8 cellular contexts compared by ENCODE assay signal in genomic region chr20:63740070-63740500, GRCh38. TPM values are rescaled to one million over a fixed set of nuclear protein-coding genes. Genes with fewer than 3 reads are reported as not detected.
A peak's percentile ranks its signal among the peaks of the same experiment; 100 is the strongest.
DNase-seq lines count a peak whose midpoint lies in the region; ATAC-seq, FAIRE-seq and TF ChIP-seq lines count a peak whose summit lies in the region.

No MANE protein-coding gene starts in this region.

- H3K4me3 Mint-ChIP-seq in CD8-positive, alpha-beta T cell: no peak overlapping the region

- intact Hi-C loops in CD8-positive, alpha-beta T cell (cut with DNase I, micrococcal nuclease): no loop called here
- intact Hi-C loops in Panc1 (cut with micrococcal nuclease; ENCODE audit: unreplicated experiment) (no loop called here), GM12878 (cut with micrococcal nuclease; ENCODE audit: unreplicated experiment) (no loop called here)

- H3K4me1 ChIP-seq in CD8-positive, alpha-beta T cell (ENCODE audit: insufficient read depth, low read length): peaks cover 40% of the 10 kb centered on the region
- H3K4me1 ChIP-seq in HAP-1: peaks cover 9% of the 10 kb centered on the region
- H3K4me1 ChIP-seq in Panc1 (ENCODE audit: control insufficient read depth, insufficient read depth, low read length): peaks cover 43% of the 10 kb centered on the region
- peaks cover 33% of the 10 kb centered on the region for H3K4me1 ChIP-seq in GM12878 (ENCODE audit: control insufficient read depth, insufficient read depth, low read length)
- H3K4me1 ChIP-seq in iPS DF 6.9 (ENCODE audit: control insufficient read depth, insufficient read depth, low read length): peaks cover 6% of the 10 kb centered on the region

- H3K4me1 Mint-ChIP-seq in CD8-positive, alpha-beta T cell (ENCODE audit: low read depth): peaks cover 14% of the 10 kb centered on the region

- peak overlapping the region; percentile 90 for H3K4me2 ChIP-seq in GM12878 (ENCODE audit: control insufficient read depth, insufficient read depth)

- TF ChIP-seq RAD21 in GM12878 (IDR thresholded peaks at IDR 0.05; ENCODE audit: insufficient read depth, low read depth, low read length): no peak

- BruUV-seq in Panc1 (replicated peaks; lab: Mats Ljungman, UMichigan): no TSS peak
- BruUV-seq in GM12878 (replicated peaks; lab: Mats Ljungman, UMichigan): no TSS peak

- TF ChIP-seq EP300 in GM12878 (IDR thresholded peaks at IDR 0.05; ENCODE audit: borderline replicate concordance in 1 of 2, control insufficient read depth in 1 of 2, low read depth in 2 of 2, low read length in 2 of 2): no peak

- RAD21 ChIA-PET in GM12878 (lab: Charles Lee; ENCODE audit: unreplicated experiment): interaction anchor here (0.9 to 1.6 kb wide), 3 partner anchors 33 to 203 kb away, joined by 3 to 6 read pairs (median 5); partner anchors contain the start of genes ARFRP1, PTK6 and ZGPAT

- no peaks in the 10 kb centered on the region for H3K9me3 ChIP-seq in CD8-positive, alpha-beta T cell (ENCODE audit: low read length)
- H3K9me3 ChIP-seq in HAP-1 (no peaks in the 10 kb centered on the region), Panc1 (ENCODE audit: control insufficient read depth, insufficient read depth, low read depth, low read length) (no peaks in the 10 kb centered on the region), GM12878 (replicated peaks; ENCODE audit: control insufficient read depth, insufficient read depth, low read length) (no peaks in the 10 kb centered on the region), iPS DF 6.9 (ENCODE audit: control insufficient read depth, insufficient read depth, low read length) (no peaks in the 10 kb centered on the region)

- peaks cover 4% of the 10 kb centered on the region for H3K36me3 ChIP-seq in CD8-positive, alpha-beta T cell (ENCODE audit: insufficient read depth, low read length)
- H3K36me3 ChIP-seq in HAP-1 (replicated peaks) (peaks cover 30% of the 10 kb centered on the region), Panc1 (ENCODE audit: control insufficient read depth, insufficient read depth, low read length) (no peaks in the 10 kb centered on the region; the same call in 1 of the 2 replicates), GM12878 (ENCODE audit: control insufficient read depth in 2 of 2, insufficient read depth in 2 of 2, low read length in 1 of 2) (peaks cover 5 to 12% of the 10 kb centered on the region in 2 experiments; a peak in 3 of 4 replicates), iPS DF 6.9 (ENCODE audit: control insufficient read depth, insufficient read depth, low read length) (peaks cover 2% of the 10 kb centered on the region; the same call in 1 of the 2 replicates)

- TF ChIP-seq POLR2A in GM12878 (IDR thresholded peaks at IDR 0.05; ENCODE audit: low read depth, low read length): no peak; the same call in none of the 2 replicates

- peak overlapping the region; percentile 37; the same call in 1 of the 2 replicates for H2AFZ ChIP-seq in GM12878 (ENCODE audit: control insufficient read depth, low read depth, low read length)

- SMC1A ChIA-PET in GM12878 (lab: Charles Lee; ENCODE audit: uncharacterized antibody, unreplicated experiment): interaction anchor here (0.7 to 1.7 kb wide), 3 partner anchors 21 to 40 kb away, joined by 3 to 6 read pairs (median 5); partner anchors contain the start of genes ARFRP1 and ZGPAT

- POLR2A ChIA-PET in CD8-positive, alpha-beta T cell (lab: Charles Lee): interaction anchor here (1.3 to 2.7 kb wide), 5 partner anchors 9 to 99 kb away, joined by 3 to 25 read pairs (median 6); partner anchors contain the start of genes ARFRP1 and ZGPAT
- POLR2A ChIA-PET in Panc1 (lab: Charles Lee): interaction anchor here (0.5 kb wide), 2 partner anchors 15 to 21 kb away, joined by 3 read pairs; no protein-coding TSS in a partner anchor
- POLR2A ChIA-PET in GM12878 (lab: Charles Lee): no interaction called here

- no peaks in the 10 kb centered on the region for H3K9me3 Mint-ChIP-seq in CD8-positive, alpha-beta T cell

- 2% methylated on average over 17 of the region's 65 CpGs for WGBS in GM12878 (ENCODE audit: insufficient coverage, insufficient replicate concordance, low lambda C conversion rate, missing lambda C conversion rate)
- WGBS in iPS DF 6.9 (ENCODE audit: insufficient coverage, insufficient read length): no CpG with 5 or more reads among the region's 65 CpGs

- DNase-seq in CD8-positive, alpha-beta T cell: peak in 5 of 7 experiments; percentile 44 to 76 (median 51)
- DNase-seq in HAP-1 (ENCODE audit: low spot score in 2 of 2) (peak; percentile 32 to 75), Panc1 (ENCODE audit: low read depth, low spot score) (no peak), GM12878 (ENCODE audit: low read depth, low spot score) (no peak), iPS DF 6.9 (ENCODE audit: low read depth, low spot score) (no peak), dedifferentiated amniotic fluid mesenchymal stem cell (ENCODE audit: extremely low spot score) (no peak), pons (ENCODE audit: low spot score) (no peak)

- H4K20me1 ChIP-seq in GM12878 (ENCODE audit: control insufficient read depth, insufficient read depth): no peaks in the 10 kb centered on the region

- H3K27me3 ChIP-seq in CD8-positive, alpha-beta T cell (ENCODE audit: insufficient read depth, low read length): no peaks in the 10 kb centered on the region
- H3K27me3 ChIP-seq in HAP-1 (ENCODE audit: low read depth) (no peaks in the 10 kb centered on the region), Panc1 (ENCODE audit: control insufficient read depth, insufficient read depth, low read length) (no peaks in the 10 kb centered on the region), GM12878 (replicated peaks in 1 of 2; ENCODE audit: control insufficient read depth in 2 of 2, insufficient read depth in 2 of 2, low read length in 1 of 2) (no peaks in the 10 kb centered on the region), iPS DF 6.9 (ENCODE audit: control insufficient read depth, insufficient read depth, low read length) (no peaks in the 10 kb centered on the region)

- peaks cover 17% of the 10 kb centered on the region for H3K79me2 ChIP-seq in GM12878 (ENCODE audit: control insufficient read depth, insufficient read depth, low read length)

- in situ Hi-C loops in HAP-1 (cut with MboI; ENCODE audit: low sequenced_read_pairs) (no loop called here), Panc1 (cut with HindIII; ENCODE audit: low pct_unique_long_range_greater_than_20kb, low sequenced_read_pairs) (no loop called here), GM12878 (cut with MboI) (no loop called here)

- peak overlapping the region; percentile 68 for H3K4me3 ChIP-seq in CD8-positive, alpha-beta T cell (ENCODE audit: low read depth, low read length)
- H3K4me3 ChIP-seq in HAP-1 (peak overlapping the region; percentile 67), Panc1 (ENCODE audit: low read depth in 2 of 2, low read length in 2 of 2) (peak overlapping the region; percentile 63 to 66), GM12878 (peak overlapping the region; percentile 76), iPS DF 6.9 (ENCODE audit: low read length) (peak overlapping the region; percentile 36; the same call in 1 of the 2 replicates), skin epidermis (peak overlapping the region; percentile 53 to 75 (median 62))

- TF ChIP-seq CTCF in CD8-positive, alpha-beta T cell (IDR thresholded peaks at IDR 0.05): no peak
- TF ChIP-seq CTCF in Panc1 (IDR thresholded peaks at IDR 0.05): no peak
- TF ChIP-seq CTCF in GM12878 (IDR thresholded peaks at IDR 0.05 in 2 of 3, conservative IDR thresholded peaks at IDR 0.05 in 1 of 3; ENCODE audit: control insufficient read depth in 2 of 3, extremely low read depth in 1 of 3, insufficient read depth in 1 of 3, low read depth in 3 of 3, low read length in 3 of 3): no peak

- H3K9ac ChIP-seq in GM12878 (ENCODE audit: control insufficient read depth, insufficient read depth, low read length): peak overlapping the region; percentile 77

- peaks cover 19% of the 10 kb centered on the region for H3K36me3 Mint-ChIP-seq in CD8-positive, alpha-beta T cell

- peak overlapping the region; percentile 48 for H3K27ac ChIP-seq in CD8-positive, alpha-beta T cell (ENCODE audit: low read depth, low read length)
- H3K27ac ChIP-seq in Panc1 (ENCODE audit: low read length): peak overlapping the region; percentile 77; the same call in 1 of the 2 replicates
- peak overlapping the region; percentile 72 for H3K27ac ChIP-seq in GM12878 (ENCODE audit: control insufficient read depth, insufficient read depth)
- H3K27ac ChIP-seq in iPS DF 6.9 (ENCODE audit: low read length): no peak overlapping the region
- H3K27ac ChIP-seq in skin epidermis: peak overlapping the region; percentile 32 to 94 (median 86)

- CTCF ChIA-PET in CD8-positive, alpha-beta T cell (lab: Charles Lee): interaction anchor here (1.2 to 1.6 kb wide), 3 partner anchors 32 to 46 kb away, joined by 3 to 5 read pairs (median 3); partner anchors contain the start of genes ARFRP1 and ZGPAT
- CTCF ChIA-PET in Panc1 (lab: Charles Lee) (interaction anchor here (0.5 kb wide), 1 partner anchor 125 kb away, joined by 3 read pairs; no protein-coding TSS in a partner anchor), GM12878 (lab: Yijun Ruan, JAX) (interaction anchor here (1.5 kb wide), 2 partner anchors 33 to 46 kb away, joined by 4 to 5 read pairs; no protein-coding TSS in a partner anchor)

- H3K27ac Mint-ChIP-seq in CD8-positive, alpha-beta T cell: no peak overlapping the region

- H3K27me3 Mint-ChIP-seq in CD8-positive, alpha-beta T cell (ENCODE audit: low read depth): no peaks in the 10 kb centered on the region

- peak; percentile 3 for ATAC-seq in CD8-positive, alpha-beta T cell
- ATAC-seq in Panc1: peak; percentile 8
- ATAC-seq in GM12878: no peak

- no peak for FAIRE-seq in GM12878 (lab: Jason Lieb, UNC)

RNA-seq across cellular contexts. Expression of gene SLC2A4RG, which starts 0.5 kb away (rescaled TPM):
- total RNA-seq in CD8-positive, alpha-beta T cell: 10 to 100 TPM; 79.3 to 90.0 TPM
- total RNA-seq in Panc1 (2021; ENCODE audit: unreplicated experiment) (166 TPM), GM12878 (2014; rRNA removed) (26.0 and 32.1 TPM in 2 replicates), GM12878 (2014; rRNA removed; fragmentation: Illumina TruSeq; extraction: Trizol) (11.4 TPM in 2 replicates), GM12878 (2021) (64.2 and 65.9 TPM in 2 replicates)
- polyA plus RNA-seq in Panc1 (2012; ENCODE audit: insufficient read length): 299 TPM
- 8.0 and 8.3 TPM in 2 replicates for total RNA-seq in GM12878 (2013; cell fraction: nucleolus; rRNA removed)
- polyA plus RNA-seq in GM12878 (2011; ENCODE audit: low read depth): 7.1 TPM
- polyA plus RNA-seq in GM12878 (2011; rRNA removed) (7.5 and 11.8 TPM in 2 replicates), GM12878 (2014; fragmentation: Illumina TruSeq; extraction: Trizol) (0.59 and 5.4 TPM in 2 replicates), GM12878 (2014; fragmentation: Nextera tagmentation; extraction: Ambion mirVana) (1 to 10 TPM in 1 of 2 experiments, under 1 TPM in 1; 0.34 to 2.8 TPM), GM12878 (2014; rRNA removed) (47.2 and 52.6 TPM in 2 replicates), GM12878 (2016; fragmentation: Nextera tagmentation; extraction: Ambion mirVana) (10 to 100 TPM; 14.9 to 19.8 TPM)
- 9.3 and 17.5 TPM in 2 replicates for polyA plus RNA-seq in GM12878 (2011; cell fraction: cytosol; rRNA removed)
- polyA plus RNA-seq in GM12878 (2011; cell fraction: nucleus; rRNA removed): 71.2 and 88.5 TPM in 2 replicates
- 27.8 and 37.4 TPM in 2 replicates for polyA plus RNA-seq in GM12878 (2012)
- 1.4 and 6.6 TPM in 2 replicates for polyA minus RNA-seq in GM12878 (2011; rRNA and poly(A)+ RNA removed)
- polyA minus RNA-seq in GM12878 (2011; cell fraction: cytosol; rRNA and poly(A)+ RNA removed): 5.5 and 9.0 TPM in 2 replicates
- polyA minus RNA-seq in GM12878 (2011; cell fraction: nucleus; rRNA and poly(A)+ RNA removed): 8.7 and 14.4 TPM in 2 replicates

RNA-seq across cellular contexts. Expression of gene LIME1, which starts 3.6 kb away (rescaled TPM):
- total RNA-seq in CD8-positive, alpha-beta T cell: 100 to 1,000 TPM; 118 to 123 TPM
- total RNA-seq in Panc1 (2021; ENCODE audit: unreplicated experiment) (15.2 TPM), GM12878 (2014; rRNA removed) (72.3 and 109 TPM in 2 replicates), GM12878 (2014; rRNA removed; fragmentation: Illumina TruSeq; extraction: Trizol) (3.3 and 3.9 TPM in 2 replicates), GM12878 (2021) (78.1 and 92.7 TPM in 2 replicates)
- polyA plus RNA-seq in Panc1 (2012; ENCODE audit: insufficient read length): 8.0 TPM
- 15.2 and 16.4 TPM in 2 replicates for total RNA-seq in GM12878 (2013; cell fraction: nucleolus; rRNA removed)
- 12.0 TPM for polyA plus RNA-seq in GM12878 (2011; ENCODE audit: low read depth)
- polyA plus RNA-seq in GM12878 (2011; rRNA removed) (3.1 and 7.2 TPM in 2 replicates), GM12878 (2014; fragmentation: Illumina TruSeq; extraction: Trizol) (0.32 and 1.1 TPM in 2 replicates), GM12878 (2014; fragmentation: Nextera tagmentation; extraction: Ambion mirVana) (1 to 10 TPM in 1 of 2 experiments, under 1 TPM in 1; 0.35 to 1.7 TPM), GM12878 (2014; rRNA removed) (102 and 128 TPM in 2 replicates), GM12878 (2016; fragmentation: Nextera tagmentation; extraction: Ambion mirVana) (100 to 1,000 TPM; 119 to 154 TPM)
- polyA plus RNA-seq in GM12878 (2011; cell fraction: cytosol; rRNA removed): 25.0 and 57.5 TPM in 2 replicates
- polyA plus RNA-seq in GM12878 (2011; cell fraction: nucleus; rRNA removed): 82.2 and 136 TPM in 2 replicates
- polyA plus RNA-seq in GM12878 (2012): 44.2 and 49.4 TPM in 2 replicates
- 1.2 and 5.4 TPM in 2 replicates for polyA minus RNA-seq in GM12878 (2011; rRNA and poly(A)+ RNA removed)
- 15.1 and 15.2 TPM in 2 replicates for polyA minus RNA-seq in GM12878 (2011; cell fraction: cytosol; rRNA and poly(A)+ RNA removed)
- 15.1 and 31.5 TPM in 2 replicates for polyA minus RNA-seq in GM12878 (2011; cell fraction: nucleus; rRNA and poly(A)+ RNA removed)

RNA-seq across cellular contexts. Expression of gene ZGPAT, which starts 32.2 kb away (rescaled TPM):
- total RNA-seq in CD8-positive, alpha-beta T cell: 10 to 100 TPM; 25.5 to 25.7 TPM
- total RNA-seq in Panc1 (2021; ENCODE audit: unreplicated experiment) (35.8 TPM), GM12878 (2014; rRNA removed) (23.3 and 24.4 TPM in 2 replicates), GM12878 (2014; rRNA removed; fragmentation: Illumina TruSeq; extraction: Trizol) (5.3 and 7.4 TPM in 2 replicates), GM12878 (2021) (34.8 and 37.2 TPM in 2 replicates)
- 41.9 TPM for polyA plus RNA-seq in Panc1 (2012; ENCODE audit: insufficient read length)
- 17.5 and 26.2 TPM in 2 replicates for total RNA-seq in GM12878 (2013; cell fraction: nucleolus; rRNA removed)
- polyA plus RNA-seq in GM12878 (2011; ENCODE audit: low read depth): 15.5 TPM
- polyA plus RNA-seq in GM12878 (2011; rRNA removed) (4.8 and 12.7 TPM in 2 replicates), GM12878 (2014; fragmentation: Illumina TruSeq; extraction: Trizol) (1.3 and 4.9 TPM in 2 replicates), GM12878 (2014; fragmentation: Nextera tagmentation; extraction: Ambion mirVana) (under 1 TPM; 0.58 to 0.79 TPM), GM12878 (2014; rRNA removed) (26.7 and 31.6 TPM in 2 replicates), GM12878 (2016; fragmentation: Nextera tagmentation; extraction: Ambion mirVana) (10 to 100 TPM; 42.5 to 52.9 TPM)
- 14.4 and 24.5 TPM in 2 replicates for polyA plus RNA-seq in GM12878 (2011; cell fraction: cytosol; rRNA removed)
- 44.3 and 66.3 TPM in 2 replicates for polyA plus RNA-seq in GM12878 (2011; cell fraction: nucleus; rRNA removed)
- polyA plus RNA-seq in GM12878 (2012): 16.7 and 24.9 TPM in 2 replicates
- 8.0 and 15.6 TPM in 2 replicates for polyA minus RNA-seq in GM12878 (2011; rRNA and poly(A)+ RNA removed)
- polyA minus RNA-seq in GM12878 (2011; cell fraction: cytosol; rRNA and poly(A)+ RNA removed): 7.4 and 9.8 TPM in 2 replicates
- polyA minus RNA-seq in GM12878 (2011; cell fraction: nucleus; rRNA and poly(A)+ RNA removed): 7.1 and 15.2 TPM in 2 replicates

RNA-seq across cellular contexts. Expression of gene ARFRP1, which starts 32.3 kb away (rescaled TPM):
- 10 to 100 TPM; 25.1 to 28.6 TPM for total RNA-seq in CD8-positive, alpha-beta T cell
- total RNA-seq in Panc1 (2021; ENCODE audit: unreplicated experiment) (57.9 TPM), GM12878 (2014; rRNA removed) (40.6 and 41.6 TPM in 2 replicates), GM12878 (2014; rRNA removed; fragmentation: Illumina TruSeq; extraction: Trizol) (18.2 and 21.6 TPM in 2 replicates), GM12878 (2021) (52.1 and 55.1 TPM in 2 replicates)
- polyA plus RNA-seq in Panc1 (2012; ENCODE audit: insufficient read length): 68.1 TPM
- total RNA-seq in GM12878 (2013; cell fraction: nucleolus; rRNA removed): 70.8 and 77.8 TPM in 2 replicates
- polyA plus RNA-seq in GM12878 (2011; ENCODE audit: low read depth): 11.9 TPM
- polyA plus RNA-seq in GM12878 (2011; rRNA removed) (23.1 and 27.6 TPM in 2 replicates), GM12878 (2014; fragmentation: Illumina TruSeq; extraction: Trizol) (5.2 and 11.7 TPM in 2 replicates), GM12878 (2014; fragmentation: Nextera tagmentation; extraction: Ambion mirVana) (1 to 10 TPM in 1 of 2 experiments, under 1 TPM in 1; 0.37 to 3.5 TPM), GM12878 (2014; rRNA removed) (42.6 and 49.0 TPM in 2 replicates), GM12878 (2016; fragmentation: Nextera tagmentation; extraction: Ambion mirVana) (10 to 100 TPM; 66.8 to 71.7 TPM)
- polyA plus RNA-seq in GM12878 (2011; cell fraction: cytosol; rRNA removed): 33.0 and 47.4 TPM in 2 replicates
- polyA plus RNA-seq in GM12878 (2011; cell fraction: nucleus; rRNA removed): 80.3 and 106 TPM in 2 replicates
- 27.1 and 27.9 TPM in 2 replicates for polyA plus RNA-seq in GM12878 (2012)
- 22.1 and 28.6 TPM in 2 replicates for polyA minus RNA-seq in GM12878 (2011; rRNA and poly(A)+ RNA removed)
- polyA minus RNA-seq in GM12878 (2011; cell fraction: cytosol; rRNA and poly(A)+ RNA removed): 7.5 and 9.1 TPM in 2 replicates
- polyA minus RNA-seq in GM12878 (2011; cell fraction: nucleus; rRNA and poly(A)+ RNA removed): 29.5 and 51.3 TPM in 2 replicates

RNA-seq across cellular contexts. Expression of gene TNFRSF6B, which starts 43.6 kb away (rescaled TPM):
- total RNA-seq in CD8-positive, alpha-beta T cell: 1 to 10 TPM; 2.0 to 3.0 TPM
- total RNA-seq in Panc1 (2021; ENCODE audit: unreplicated experiment): not detected
- polyA plus RNA-seq in Panc1 (2012; ENCODE audit: insufficient read length): 1.4 TPM
- not detected in 2 replicates for total RNA-seq in GM12878 (2013; cell fraction: nucleolus; rRNA removed)
- total RNA-seq in GM12878 (2014; rRNA removed): 0.71 and 1.8 TPM in 2 replicates
- total RNA-seq in GM12878 (2014; rRNA removed; fragmentation: Illumina TruSeq; extraction: Trizol): not detected in 2 replicates
- total RNA-seq in GM12878 (2021): not detected in 2 replicates
- not detected for polyA plus RNA-seq in GM12878 (2011; ENCODE audit: low read depth)
- polyA plus RNA-seq in GM12878 (2011; rRNA removed): not detected in 2 replicates
- 0.75 and 1.7 TPM in 2 replicates for polyA plus RNA-seq in GM12878 (2011; cell fraction: cytosol; rRNA removed)
- 11.0 and 11.6 TPM in 2 replicates for polyA plus RNA-seq in GM12878 (2011; cell fraction: nucleus; rRNA removed)
- 0.38 and 0.65 TPM in 2 replicates for polyA plus RNA-seq in GM12878 (2012)
- polyA plus RNA-seq in GM12878 (2014; fragmentation: Illumina TruSeq; extraction: Trizol): not detected in 2 replicates
- polyA plus RNA-seq in GM12878 (2014; fragmentation: Nextera tagmentation; extraction: Ambion mirVana): not detected
- polyA plus RNA-seq in GM12878 (2014; rRNA removed): 1.9 and 2.2 TPM in 2 replicates
- polyA plus RNA-seq in GM12878 (2016; fragmentation: Nextera tagmentation; extraction: Ambion mirVana): under 1 TPM in 1 of 2 experiments, not detected in 1; 0.67 TPM
- not detected in 2 replicates for polyA minus RNA-seq in GM12878 (2011; rRNA and poly(A)+ RNA removed)
- polyA minus RNA-seq in GM12878 (2011; cell fraction: cytosol; rRNA and poly(A)+ RNA removed): not detected in 2 replicates
- polyA minus RNA-seq in GM12878 (2011; cell fraction: nucleus; rRNA and poly(A)+ RNA removed): not detected in 2 replicates

Comparison
In these comparisons a context has a peak if more than half of its experiments do, and no peak if none do; other contexts are left out.
1. DNase-seq: peak in CD8-positive, alpha-beta T cell (5 of 7) and HAP-1 (2 of 2); none in Panc1 (single experiment), GM12878 (single experiment), iPS DF 6.9 (single experiment), dedifferentiated amniotic fluid mesenchymal stem cell (single experiment) and pons (single experiment).
2. Peak in every context shown above with its lines, with median percentiles within 50 percentile points of each other: H3K4me3 ChIP-seq.